28 cellular contexts compared by ENCODE assay signal in genomic region chr3:41007399-41007798, GRCh38.
"Had no signal": no experiment of that assay in that cellular context is flagged by ENCODE, and none has a peak within 500 bp of the region (broad histone marks: within the 10 kb centered on the region; RNA-seq: fewer than 3 reads in every experiment).

No MANE protein-coding gene starts in this region.

- H3K9ac ChIP-seq: parathyroid adenoma had no signal

- H3K27ac ChIP-seq: neutrophil, parathyroid adenoma, psoas muscle, right lobe of liver, sigmoid colon, spleen, suprapubic skin, testis, tibial artery, transverse colon, upper lobe of right lung, vagina had no signal

- H3K27me3 ChIP-seq: neutrophil, right lobe of liver, sigmoid colon, suprapubic skin, testis, tibial artery, transverse colon, upper lobe of right lung, vagina had no signal

- H3K36me3 ChIP-seq: neutrophil, right lobe of liver, sigmoid colon, spleen, suprapubic skin, tibial artery, transverse colon, upper lobe of right lung, vagina had no signal

- H3K9me3 ChIP-seq: neutrophil, right lobe of liver, testis, tibial artery, upper lobe of right lung, vagina had no signal

- DNase-seq: naive B cell; naive thymus-derived CD8-positive, alpha-beta T cell; nephron progenitor cell; nucleus accumbens; posterior cingulate gyrus; psoas muscle; right cardiac atrium; right lobe of liver; sigmoid colon; spleen; stimulated activated CD4-positive, alpha-beta T cell treated with anti-CD3 and anti-CD28 coated beads, Interleukin-12 subunit alpha, Interleukin-12 subunit beta, amount 100 ng/mL, for 4 hours; stimulated activated CD4-positive, alpha-beta T cell treated with anti-CD3 and anti-CD28 coated beads, Interleukin-1b, Interleukin-23, amount 100 ng/mL, for 48 hours; stimulated activated CD4-positive, alpha-beta T cell treated with anti-CD3 and anti-CD28 coated beads, Interleukin-4, amount 100 ng/mL, for 1 hour; stimulated activated CD4-positive, alpha-beta T cell treated with anti-CD3 and anti-CD28 coated beads, Interleukin-4, amount 100 ng/mL, for 4 hours; stimulated activated CD8-positive, alpha-beta memory T cell treated with anti-CD3 and anti-CD28 coated beads, Interleukin-4, amount 100 ng/mL, for 48 hours; stimulated activated naive CD4-positive, alpha-beta T cell; stimulated activated naive CD8-positive, alpha-beta T cell treated with anti-CD3 and anti-CD28 coated beads, Interleukin-15, amount 100 ng/mL, for 72 hours; stimulated activated naive CD8-positive, alpha-beta T cell treated with anti-CD3 and anti-CD28 coated beads, Interleukin-15, Interleukin-2, amounts not matched to agents 100 U/mL and 50 U/mL, for 24 hours; substantia nigra; testis; tibial artery; transverse colon; upper lobe of right lung had no signal

- H3K4me1 ChIP-seq: parathyroid adenoma, psoas muscle, right lobe of liver, sigmoid colon, spleen, suprapubic skin, testis, transverse colon, upper lobe of right lung, vagina had no signal

- H3K4me3 ChIP-seq: psoas muscle, right lobe of liver, sigmoid colon, smooth muscle cell, spleen, suprapubic skin, testis, tibial artery, transverse colon, upper lobe of right lung, vagina had no signal
